In genomic region chr2:207469953-207470699, GRCh38 we compare ENCODE assay signal across 1 cellular context.
TF ChIP-seq lines count a peak whose summit lies in the region.

No MANE protein-coding gene starts in this region.

TF ChIP-seq in IMR-90, 13 proteins besides CTCF, POLR2A, EP300 and RAD21:
- TF ChIP-seq RFX5 (IDR thresholded peaks at IDR 0.05; ENCODE audit: low read depth, low read length) (no peak), MAZ (IDR thresholded peaks at IDR 0.05; ENCODE audit: borderline replicate concordance, low read depth, low read length) (no peak), MAFK (IDR thresholded peaks at IDR 0.05; ENCODE audit: low read depth, low read length) (no peak), CHD1 (IDR thresholded peaks at IDR 0.05; ENCODE audit: low read depth, low read length) (no peak), FOS (IDR thresholded peaks at IDR 0.05; ENCODE audit: low read depth, low read length) (no peak), CEBPB (IDR thresholded peaks at IDR 0.05; ENCODE audit: low read depth, low read length) (no peak), SMC3 (IDR thresholded peaks at IDR 0.05; ENCODE audit: low read depth, low read length) (no peak), NFE2L2 (IDR thresholded peaks at IDR 0.05; ENCODE audit: low read depth, low read length) (no peak), MXI1 (IDR thresholded peaks at IDR 0.05; ENCODE audit: borderline replicate concordance, low read depth, low read length) (no peak), RCOR1 (IDR thresholded peaks at IDR 0.05; ENCODE audit: insufficient replicate concordance, low read length) (no peak), BHLHE40 (IDR thresholded peaks at IDR 0.05; ENCODE audit: low read depth, low read length) (no peak), USF2 (IDR thresholded peaks at IDR 0.05; ENCODE audit: low read depth, low read length) (no peak)
- TF ChIP-seq, protein P1, sequence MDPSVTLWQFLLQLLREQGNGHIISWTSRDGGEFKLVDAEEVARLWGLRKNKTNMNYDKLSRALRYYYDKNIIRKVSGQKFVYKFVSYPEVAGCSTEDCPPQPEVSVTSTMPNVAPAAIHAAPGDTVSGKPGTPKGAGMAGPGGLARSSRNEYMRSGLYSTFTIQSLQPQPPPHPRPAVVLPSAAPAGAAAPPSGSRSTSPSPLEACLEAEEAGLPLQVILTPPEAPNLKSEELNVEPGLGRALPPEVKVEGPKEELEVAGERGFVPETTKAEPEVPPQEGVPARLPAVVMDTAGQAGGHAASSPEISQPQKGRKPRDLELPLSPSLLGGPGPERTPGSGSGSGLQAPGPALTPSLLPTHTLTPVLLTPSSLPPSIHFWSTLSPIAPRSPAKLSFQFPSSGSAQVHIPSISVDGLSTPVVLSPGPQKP (IDR thresholded peaks at IDR 0.05; ENCODE audit: borderline replicate concordance, low read depth, low read length) = no peak
